21 cellular contexts compared by ENCODE assay signal in the genomic region with DNA sequence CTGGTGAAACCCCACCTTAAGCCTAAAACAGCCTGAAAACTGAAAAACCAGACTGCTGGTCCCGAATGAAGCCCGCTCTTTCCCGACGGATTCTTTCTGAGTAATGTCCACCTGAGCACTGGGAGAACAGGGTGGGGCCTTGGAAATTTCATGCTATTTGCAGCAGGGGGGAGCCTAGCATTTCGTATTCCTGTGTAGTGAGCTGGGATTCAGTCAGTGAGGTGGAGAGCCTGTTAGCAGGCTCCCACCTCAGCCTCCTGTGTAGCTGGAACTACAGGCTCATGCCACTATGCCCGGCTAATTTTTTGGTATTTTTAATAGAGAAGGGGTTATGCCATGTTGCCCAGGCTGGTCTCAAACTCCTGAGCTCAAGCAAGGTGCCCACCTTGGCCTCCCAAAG.
DNase-seq lines count a peak whose midpoint lies in the region; ATAC-seq and TF ChIP-seq lines count a peak whose summit lies in the region.
"Had no signal": no experiment of that assay in that cellular context is flagged by ENCODE, and none has a peak within 500 bp of the region (broad histone marks: within the 10 kb centered on the region; RNA-seq: fewer than 3 reads in every experiment).

No MANE protein-coding gene starts in this region.

- H3K27ac ChIP-seq in effector memory CD4-positive, alpha-beta T cell (ENCODE audit: insufficient read depth, low read length, poor library complexity, severe bottlenecking): peak overlapping the region; percentile 43
- H3K27ac ChIP-seq: RWPE1, VCaP had no signal

- H3K9me3 Mint-ChIP-seq in activated naive CD4-positive, alpha-beta T cell treated with anti-CD3 and anti-CD28 coated beads for 36 hours: no peaks in the 10 kb centered on the region
- no peaks in the 10 kb centered on the region for H3K9me3 Mint-ChIP-seq in Calu3 (ENCODE audit: low read depth, unreplicated experiment)
- no peaks in the 10 kb centered on the region for H3K9me3 Mint-ChIP-seq in stimulated activated effector memory CD8-positive, alpha-beta T cell treated with anti-CD3 and anti-CD28 coated beads, Interleukin-12 subunit alpha, Interleukin-12 subunit beta, amount 100 ng/mL, for 72 hours
- H3K9me3 Mint-ChIP-seq in stimulated activated naive B cell treated with anti-CD40 and anti-IgM and Interleukin-4, amounts not matched to agents 10 μg/mL and 1 μg/mL and 100 μg/mL, for 72 hours: no peaks in the 10 kb centered on the region
- H3K9me3 Mint-ChIP-seq: activated CD4-positive, alpha-beta T cell treated with anti-CD3 and anti-CD28 coated beads, Interleukin-2, amount 10 ng/mL, durations not matched to agents 24 days and 14 days; activated naive CD8-positive, alpha-beta T cell treated with anti-CD3 and anti-CD28 coated beads, Interleukin-2, amount 50 U/mL, for 24 hours; central memory CD8-positive, alpha-beta T cell had no signal

- H3K36me3 Mint-ChIP-seq in activated naive CD4-positive, alpha-beta T cell treated with anti-CD3 and anti-CD28 coated beads for 36 hours (ENCODE audit: low read depth): no peaks in the 10 kb centered on the region
- H3K36me3 Mint-ChIP-seq in Calu3 (ENCODE audit: insufficient read depth, unreplicated experiment): no peaks in the 10 kb centered on the region
- H3K36me3 Mint-ChIP-seq in stimulated activated effector memory CD8-positive, alpha-beta T cell treated with anti-CD3 and anti-CD28 coated beads, Interleukin-12 subunit alpha, Interleukin-12 subunit beta, amount 100 ng/mL, for 72 hours: no peaks in the 10 kb centered on the region
- H3K36me3 Mint-ChIP-seq in stimulated activated naive B cell treated with anti-CD40 and anti-IgM and Interleukin-4, amounts not matched to agents 10 μg/mL and 1 μg/mL and 100 μg/mL, for 72 hours: no peaks in the 10 kb centered on the region

- H3K4me1 Mint-ChIP-seq in activated naive CD4-positive, alpha-beta T cell treated with anti-CD3 and anti-CD28 coated beads for 36 hours (ENCODE audit: low read depth): peaks cover 32% of the 10 kb centered on the region
- peaks cover 15% of the 10 kb centered on the region for H3K4me1 Mint-ChIP-seq in Calu3 (ENCODE audit: low read depth, unreplicated experiment)
- H3K4me1 Mint-ChIP-seq in stimulated activated effector memory CD8-positive, alpha-beta T cell treated with anti-CD3 and anti-CD28 coated beads, Interleukin-12 subunit alpha, Interleukin-12 subunit beta, amount 100 ng/mL, for 72 hours: peaks cover 12% of the 10 kb centered on the region
- H3K4me1 Mint-ChIP-seq in stimulated activated naive B cell treated with anti-CD40 and anti-IgM and Interleukin-4, amounts not matched to agents 10 μg/mL and 1 μg/mL and 100 μg/mL, for 72 hours: peaks cover 22 to 35% of the 10 kb centered on the region in 2 donors

- H3K27ac Mint-ChIP-seq in activated naive CD4-positive, alpha-beta T cell treated with anti-CD3 and anti-CD28 coated beads for 36 hours: peak overlapping the region; percentile 6
- H3K27ac Mint-ChIP-seq in Calu3 (ENCODE audit: unreplicated experiment): no peak overlapping the region
- peak overlapping the region; percentile 26 for H3K27ac Mint-ChIP-seq in stimulated activated effector memory CD8-positive, alpha-beta T cell treated with anti-CD3 and anti-CD28 coated beads, Interleukin-12 subunit alpha, Interleukin-12 subunit beta, amount 100 ng/mL, for 72 hours
- no peak overlapping the region for H3K27ac Mint-ChIP-seq in stimulated activated naive B cell treated with anti-CD40 and anti-IgM and Interleukin-4, amounts not matched to agents 10 μg/mL and 1 μg/mL and 100 μg/mL, for 72 hours

- no peak for ATAC-seq in stimulated activated effector memory CD8-positive, alpha-beta T cell treated with anti-CD3 and anti-CD28 coated beads, Interleukin-12 subunit alpha, Interleukin-12 subunit beta, amount 100 ng/mL, for 72 hours
- ATAC-seq in stimulated activated naive B cell treated with anti-CD40 and anti-IgM and Interleukin-4, amounts not matched to agents 10 μg/mL and 1 μg/mL and 100 μg/mL, for 72 hours (replicated peaks): no peak
- no peak for ATAC-seq in HG03460 (IDR thresholded peaks at IDR 0.05; ENCODE audit: unreplicated experiment)
- ATAC-seq: GM12878, K562 had no signal

- H3K27me3 Mint-ChIP-seq in activated naive CD4-positive, alpha-beta T cell treated with anti-CD3 and anti-CD28 coated beads for 36 hours (ENCODE audit: low read depth): no peaks in the 10 kb centered on the region
- H3K27me3 Mint-ChIP-seq in Calu3 (ENCODE audit: unreplicated experiment): no peaks in the 10 kb centered on the region
- H3K27me3 Mint-ChIP-seq in stimulated activated naive B cell treated with anti-CD40 and anti-IgM and Interleukin-4, amounts not matched to agents 10 μg/mL and 1 μg/mL and 100 μg/mL, for 72 hours: peaks cover 11 to 28% of the 10 kb centered on the region in 2 donors
- H3K27me3 Mint-ChIP-seq: activated CD4-positive, alpha-beta T cell treated with anti-CD3 and anti-CD28 coated beads, Interleukin-2, amount 10 ng/mL, durations not matched to agents 24 days and 14 days; activated naive CD8-positive, alpha-beta T cell treated with anti-CD3 and anti-CD28 coated beads, Interleukin-2, amount 50 U/mL, for 24 hours; central memory CD8-positive, alpha-beta T cell had no signal

- CTCF ChIA-PET in activated naive CD4-positive, alpha-beta T cell treated with anti-CD3 and anti-CD28 coated beads for 36 hours (lab: Charles Lee): interaction anchor here (0.9 to 2.2 kb wide), 5 partner anchors 16 to 73 kb away, joined by 3 to 10 read pairs (median 5); no protein-coding TSS in a partner anchor
- CTCF ChIA-PET in Calu3 (lab: Charles Lee): no interaction called here

- DNase-seq in activated naive CD4-positive, alpha-beta T cell treated with anti-CD3 and anti-CD28 coated beads for 36 hours: no peak
- DNase-seq in activated naive CD4-positive, alpha-beta T cell treated with anti-CD3 and anti-CD28 coated beads, Interleukin-2, amount 50 U/mL, for 16 hours: no peak
- no peak for DNase-seq in Calu3
- no peak for DNase-seq in effector memory CD4-positive, alpha-beta T cell
- DNase-seq in stimulated activated effector memory CD8-positive, alpha-beta T cell treated with anti-CD3 and anti-CD28 coated beads, Interleukin-12 subunit alpha, Interleukin-12 subunit beta, amount 100 ng/mL, for 72 hours (ENCODE audit: low spot score in 2 of 2): no peak
- DNase-seq in stimulated activated naive B cell treated with anti-CD40 and anti-IgM and Interleukin-4, amounts not matched to agents 10 μg/mL and 1 μg/mL and 100 μg/mL, for 72 hours: no peak
- no peak for DNase-seq in anterior cingulate cortex (lab: John Stamatoyannopoulos, UW)
- DNase-seq: activated naive CD8-positive, alpha-beta T cell treated with anti-CD3 and anti-CD28 coated beads, Interleukin-2, amount 50 U/mL, for 24 hours; left lung; mesendoderm; NCI-H2081; NCI-H345; NCI-H748 treated with DMSO at 0.1 percent for 48 hours; T-helper 9 cell had no signal

- peaks cover 16% of the 10 kb centered on the region for H3K4me1 ChIP-seq in effector memory CD4-positive, alpha-beta T cell (ENCODE audit: control insufficient read depth, insufficient read depth, low read length, poor library complexity, severe bottlenecking)

- H3K4me3 ChIP-seq in effector memory CD4-positive, alpha-beta T cell (ENCODE audit: insufficient read depth, low read depth, low read length, poor library complexity, severe bottlenecking): no peak overlapping the region
- H3K4me3 ChIP-seq: GM12878, K562, left lung had no signal

- no peaks in the 10 kb centered on the region for H3K27me3 ChIP-seq in effector memory CD4-positive, alpha-beta T cell (replicated peaks; ENCODE audit: control insufficient read depth, insufficient read depth, low read length, poor library complexity, severe bottlenecking)
- H3K27me3 ChIP-seq: left lung had no signal

- TF ChIP-seq CTCF in Calu3 (IDR thresholded peaks at IDR 0.05; ENCODE audit: unreplicated experiment): no peak

- H3K4me3 Mint-ChIP-seq in activated naive CD4-positive, alpha-beta T cell treated with anti-CD3 and anti-CD28 coated beads for 36 hours: no peak overlapping the region
- H3K4me3 Mint-ChIP-seq in Calu3 (ENCODE audit: low read depth, unreplicated experiment): peak overlapping the region; percentile 30
- H3K4me3 Mint-ChIP-seq in stimulated activated effector memory CD8-positive, alpha-beta T cell treated with anti-CD3 and anti-CD28 coated beads, Interleukin-12 subunit alpha, Interleukin-12 subunit beta, amount 100 ng/mL, for 72 hours: peak overlapping the region; percentile 44
- H3K4me3 Mint-ChIP-seq in stimulated activated naive B cell treated with anti-CD40 and anti-IgM and Interleukin-4, amounts not matched to agents 10 μg/mL and 1 μg/mL and 100 μg/mL, for 72 hours: no peak overlapping the region
- H3K4me3 Mint-ChIP-seq: central memory CD8-positive, alpha-beta T cell had no signal

- intact Hi-C loops in activated naive CD4-positive, alpha-beta T cell treated with anti-CD3 and anti-CD28 coated beads for 36 hours (cut with micrococcal nuclease): loop anchor here (1.0 to 2.0 kb wide), 2 partner anchors 10 to 22 kb away; no protein-coding TSS in a partner anchor
- intact Hi-C loops in Calu3 (cut with micrococcal nuclease; ENCODE audit: unreplicated experiment): no loop called here

- no peaks in the 10 kb centered on the region for H3K36me3 ChIP-seq in effector memory CD4-positive, alpha-beta T cell (ENCODE audit: control insufficient read depth, insufficient read depth, low read length)
- H3K36me3 ChIP-seq: left lung had no signal

- no peaks in the 10 kb centered on the region for H3K9me3 ChIP-seq in effector memory CD4-positive, alpha-beta T cell (ENCODE audit: control insufficient read depth, low read length)
- H3K9me3 ChIP-seq: left lung had no signal

- BruUV-seq in Calu3 (replicated peaks; lab: Mats Ljungman, UMichigan): no TSS peak

Comparison
In these comparisons a context has a peak if more than half of its experiments do, and no peak if none do; other contexts are left out.
1. H3K27ac Mint-ChIP-seq: peak in activated naive CD4-positive, alpha-beta T cell treated with anti-CD3 and anti-CD28 coated beads for 36 hours (single experiment) and stimulated activated effector memory CD8-positive, alpha-beta T cell treated with anti-CD3 and anti-CD28 coated beads, Interleukin-12 subunit alpha, Interleukin-12 subunit beta, amount 100 ng/mL, for 72 hours (single experiment); none in Calu3 (single experiment) and stimulated activated naive B cell treated with anti-CD40 and anti-IgM and Interleukin-4, amounts not matched to agents 10 μg/mL and 1 μg/mL and 100 μg/mL, for 72 hours (single experiment).
2. H3K4me3 Mint-ChIP-seq: peak in Calu3 (single experiment) and stimulated activated effector memory CD8-positive, alpha-beta T cell treated with anti-CD3 and anti-CD28 coated beads, Interleukin-12 subunit alpha, Interleukin-12 subunit beta, amount 100 ng/mL, for 72 hours (single experiment); none in activated naive CD4-positive, alpha-beta T cell treated with anti-CD3 and anti-CD28 coated beads for 36 hours (single experiment) and stimulated activated naive B cell treated with anti-CD40 and anti-IgM and Interleukin-4, amounts not matched to agents 10 μg/mL and 1 μg/mL and 100 μg/mL, for 72 hours (0 of 2).